In the genomic region with DNA sequence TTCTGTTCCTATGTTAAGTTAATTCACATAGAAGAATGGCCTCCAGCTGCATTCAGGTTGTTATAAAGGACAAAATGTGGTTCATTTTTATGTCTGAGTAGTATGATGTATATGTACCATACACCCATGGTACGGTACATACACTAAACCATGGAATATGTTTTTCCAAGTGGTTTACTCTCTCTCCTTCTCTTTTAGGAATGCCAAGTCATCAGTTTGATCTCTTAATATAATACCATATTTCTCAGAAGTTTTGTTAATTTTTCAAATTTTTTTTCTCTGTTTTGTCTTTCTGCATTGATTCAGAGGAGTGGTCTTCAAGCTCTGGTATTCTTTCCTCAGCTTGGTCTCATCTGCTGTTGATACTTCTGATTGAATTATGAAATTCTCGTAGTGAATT, we compare ENCODE assay signal across 2 cellular contexts.
TF ChIP-seq lines count a peak whose summit lies in the region.

No MANE protein-coding gene starts in this region.

TF ChIP-seq in SK-N-SH treated with all-trans-retinoic acid at 6 μM for 48 hours, 23 proteins besides CTCF, POLR2A, EP300 and RAD21 (continued from another document):
- TF ChIP-seq, protein P1, sequence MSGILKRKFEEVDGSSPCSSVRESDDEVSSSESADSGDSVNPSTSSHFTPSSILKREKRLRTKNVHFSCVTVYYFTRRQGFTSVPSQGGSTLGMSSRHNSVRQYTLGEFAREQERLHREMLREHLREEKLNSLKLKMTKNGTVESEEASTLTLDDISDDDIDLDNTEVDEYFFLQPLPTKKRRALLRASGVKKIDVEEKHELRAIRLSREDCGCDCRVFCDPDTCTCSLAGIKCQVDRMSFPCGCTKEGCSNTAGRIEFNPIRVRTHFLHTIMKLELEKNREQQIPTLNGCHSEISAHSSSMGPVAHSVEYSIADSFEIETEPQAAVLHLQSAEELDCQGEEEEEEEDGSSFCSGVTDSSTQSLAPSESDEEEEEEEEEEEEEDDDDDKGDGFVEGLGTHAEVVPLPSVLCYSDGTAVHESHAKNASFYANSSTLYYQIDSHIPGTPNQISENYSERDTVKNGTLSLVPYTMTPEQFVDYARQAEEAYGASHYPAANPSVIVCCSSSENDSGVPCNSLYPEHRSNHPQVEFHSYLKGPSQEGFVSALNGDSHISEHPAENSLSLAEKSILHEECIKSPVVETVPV (CRISPR knock-in tag; IDR thresholded peaks at IDR 0.05): no peak
- TF ChIP-seq RARB (CRISPR knock-in tag; IDR thresholded peaks at IDR 0.05) (no peak), SNAI2 (CRISPR knock-in tag; IDR thresholded peaks at IDR 0.05) (no peak), GLIS3 (CRISPR knock-in tag; IDR thresholded peaks at IDR 0.05) (no peak), TOX (CRISPR knock-in tag; IDR thresholded peaks at IDR 0.05; ENCODE audit: borderline replicate concordance) (no peak), ZFP3 (CRISPR knock-in tag; IDR thresholded peaks at IDR 0.05) (no peak)

TF ChIP-seq in K562, 482 proteins besides CTCF, POLR2A, EP300 and RAD21 (continued from another document):
- TF ChIP-seq, protein P2, sequence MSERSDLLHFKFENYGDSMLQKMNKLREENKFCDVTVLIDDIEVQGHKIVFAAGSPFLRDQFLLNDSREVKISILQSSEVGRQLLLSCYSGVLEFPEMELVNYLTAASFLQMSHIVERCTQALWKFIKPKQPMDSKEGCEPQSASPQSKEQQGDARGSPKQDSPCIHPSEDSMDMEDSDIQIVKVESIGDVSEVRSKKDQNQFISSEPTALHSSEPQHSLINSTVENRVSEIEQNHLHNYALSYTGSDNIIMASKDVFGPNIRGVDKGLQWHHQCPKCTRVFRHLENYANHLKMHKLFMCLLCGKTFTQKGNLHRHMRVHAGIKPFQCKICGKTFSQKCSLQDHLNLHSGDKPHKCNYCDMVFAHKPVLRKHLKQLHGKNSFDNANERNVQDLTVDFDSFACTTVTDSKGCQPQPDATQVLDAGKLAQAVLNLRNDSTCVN (CRISPR knock-in tag; IDR thresholded peaks at IDR 0.05): no peak
